ENCODE assay signal across 8 cellular contexts in genomic region chr4:1581164-1581894, GRCh38.
DNase-seq lines count a peak whose midpoint lies in the region; ATAC-seq and TF ChIP-seq lines count a peak whose summit lies in the region.
"Not testable (repeated sequence)": the region's sequence is repeated elsewhere in the genome, so short reads cannot be mapped to it uniquely, and the experiment has no call there.

No MANE protein-coding gene starts in this region.

- not testable (repeated sequence) for TF ChIP-seq CTCF in CD8-positive, alpha-beta T cell (IDR thresholded peaks at IDR 0.05); fibroblast of mammary gland (conservative IDR thresholded peaks at IDR 0.05; ENCODE audit: control insufficient read depth, insufficient read depth, low read depth, low read length)

- peak; percentile 53 for ATAC-seq in CD8-positive, alpha-beta T cell
- peak; percentile 43 for ATAC-seq in GM21528 (IDR thresholded peaks at IDR 0.05; ENCODE audit: low FRiP score, unreplicated experiment)
- ATAC-seq in naive thymus-derived CD8-positive, alpha-beta T cell, result peak; percentile 58 to 68

- CTCF ChIA-PET in CD8-positive, alpha-beta T cell (lab: Charles Lee), result interaction anchor here (0.6 to 1.6 kb wide), 3 partner anchors 10 to 38 kb away, joined by 3 to 7 read pairs (median 4); no protein-coding TSS in a partner anchor

- intact Hi-C loops in CD8-positive, alpha-beta T cell (cut with DNase I, micrococcal nuclease), result loop anchor here (2.0 to 10.0 kb wide), 9 partner anchors 33 to 1491 kb away; partner anchors contain the start of genes FAM53A (in 2 of the 2), SLBP (in 2 of the 2), CTBP1 (in 1 of the 2) and HTT (in 1 of the 2)

- H3K4me1 Mint-ChIP-seq in CD8-positive, alpha-beta T cell (ENCODE audit: low read depth), result peaks cover 11% of the 10 kb centered on the region
- not testable (repeated sequence) for H3K4me1 Mint-ChIP-seq in IgD-negative memory B cell; T-helper 1 cell treated with Interleukin-12 subunit alpha and Interleukin-12 subunit beta and Interleukin-4 antibody, amounts not matched to agents 30 μg/mL and 1 μg/mL, for 36 hours (ENCODE audit: low read depth)
- H3K4me1 Mint-ChIP-seq in naive thymus-derived CD8-positive, alpha-beta T cell, result peaks cover 3 to 12% (median 8%) of the 10 kb centered on the region in 4 donors

- peak; percentile 76 to 93 (median 87) for DNase-seq in CD8-positive, alpha-beta T cell
- peak; percentile 82 for DNase-seq in activated gamma-delta T cell treated with anti-CD3 and anti-CD28 coated beads, Interleukin-2, amount 50 U/mL, for 16 hours (ENCODE audit: low read depth)
- DNase-seq in fibroblast of mammary gland (ENCODE audit: low read depth), result peak; percentile 84
- peak; percentile 78 to 94 (median 89) for DNase-seq in naive thymus-derived CD8-positive, alpha-beta T cell
- peak; percentile 58 to 74 for DNase-seq in stimulated activated CD8-positive, alpha-beta memory T cell treated with anti-CD3 and anti-CD28 coated beads, Interleukin-4, amount 100 ng/mL, for 1 hour (ENCODE audit: low read depth in 2 of 2, low spot score in 1 of 2)

- not testable (repeated sequence) for H3K27me3 Mint-ChIP-seq in CD8-positive, alpha-beta T cell (ENCODE audit: low read depth); IgD-negative memory B cell; T-helper 1 cell treated with Interleukin-12 subunit alpha and Interleukin-12 subunit beta and Interleukin-4 antibody, amounts not matched to agents 30 μg/mL and 1 μg/mL, for 36 hours (ENCODE audit: low read depth); naive thymus-derived CD8-positive, alpha-beta T cell

- not testable (repeated sequence) for H3K4me1 ChIP-seq in CD8-positive, alpha-beta T cell (ENCODE audit: insufficient read depth, low read length)

- H3K27ac Mint-ChIP-seq in CD8-positive, alpha-beta T cell; T-helper 1 cell treated with Interleukin-12 subunit alpha and Interleukin-12 subunit beta and Interleukin-4 antibody, amounts not matched to agents 30 μg/mL and 1 μg/mL, for 36 hours: not testable (repeated sequence)
- H3K27ac Mint-ChIP-seq in IgD-negative memory B cell, result peak overlapping the region; percentile 47 to 69 (median 62)
- H3K27ac Mint-ChIP-seq in naive thymus-derived CD8-positive, alpha-beta T cell, result peak overlapping the region in 9 of 10 donors; percentile 55 to 89 (median 72)

- not testable (repeated sequence) for H3K9me3 Mint-ChIP-seq in CD8-positive, alpha-beta T cell; IgD-negative memory B cell; T-helper 1 cell treated with Interleukin-12 subunit alpha and Interleukin-12 subunit beta and Interleukin-4 antibody, amounts not matched to agents 30 μg/mL and 1 μg/mL, for 36 hours; naive thymus-derived CD8-positive, alpha-beta T cell

- POLR2A ChIA-PET in CD8-positive, alpha-beta T cell (lab: Charles Lee), result interaction anchor here (1.1 to 1.7 kb wide), 2 partner anchors 24 to 114 kb away, joined by 3 to 5 read pairs; no protein-coding TSS in a partner anchor
- POLR2A ChIA-PET in naive thymus-derived CD8-positive, alpha-beta T cell (lab: Charles Lee), result interaction anchor here (0.8 to 1.4 kb wide), 3 partner anchors 9 to 35 kb away, joined by 3 to 4 read pairs (median 3); no protein-coding TSS in a partner anchor

- not testable (repeated sequence) for H3K36me3 Mint-ChIP-seq in CD8-positive, alpha-beta T cell; IgD-negative memory B cell; T-helper 1 cell treated with Interleukin-12 subunit alpha and Interleukin-12 subunit beta and Interleukin-4 antibody, amounts not matched to agents 30 μg/mL and 1 μg/mL, for 36 hours (ENCODE audit: low read depth); naive thymus-derived CD8-positive, alpha-beta T cell

- H3K9me3 ChIP-seq in CD8-positive, alpha-beta T cell (ENCODE audit: low read length), result not testable (repeated sequence)

- not testable (repeated sequence) for H3K4me3 ChIP-seq in CD8-positive, alpha-beta T cell (ENCODE audit: low read depth, low read length); fibroblast of mammary gland (ENCODE audit: control insufficient read depth, low read depth, low read length)

- not testable (repeated sequence) for H3K27ac ChIP-seq in CD8-positive, alpha-beta T cell (ENCODE audit: low read depth, low read length)

- H3K36me3 ChIP-seq in CD8-positive, alpha-beta T cell (ENCODE audit: insufficient read depth, low read length), result not testable (repeated sequence)

- H3K4me3 Mint-ChIP-seq in CD8-positive, alpha-beta T cell, result peak overlapping the region; percentile 4
- peak overlapping the region in 3 of 4 donors; percentile 39 to 68 (median 45) for H3K4me3 Mint-ChIP-seq in IgD-negative memory B cell
- peak overlapping the region; percentile 59 for H3K4me3 Mint-ChIP-seq in T-helper 1 cell treated with Interleukin-12 subunit alpha and Interleukin-12 subunit beta and Interleukin-4 antibody, amounts not matched to agents 30 μg/mL and 1 μg/mL, for 36 hours
- peak overlapping the region in 8 of 10 donors; percentile 4 to 66 (median 44) for H3K4me3 Mint-ChIP-seq in naive thymus-derived CD8-positive, alpha-beta T cell

- not testable (repeated sequence) for H3K27me3 ChIP-seq in CD8-positive, alpha-beta T cell (ENCODE audit: insufficient read depth, low read length)

Comparison
In these comparisons a context has a peak if more than half of its experiments do, and no peak if none do; other contexts are left out.
1. H3K4me3 Mint-ChIP-seq: peak in every context shown above with its lines; median percentile 59 in T-helper 1 cell treated with Interleukin-12 subunit alpha and Interleukin-12 subunit beta and Interleukin-4 antibody, amounts not matched to agents 30 μg/mL and 1 μg/mL, for 36 hours; 45 in IgD-negative memory B cell; 44 in naive thymus-derived CD8-positive, alpha-beta T cell; 4 in CD8-positive, alpha-beta T cell.